ENCODE assay signal across 1 cellular context in the genomic region with DNA sequence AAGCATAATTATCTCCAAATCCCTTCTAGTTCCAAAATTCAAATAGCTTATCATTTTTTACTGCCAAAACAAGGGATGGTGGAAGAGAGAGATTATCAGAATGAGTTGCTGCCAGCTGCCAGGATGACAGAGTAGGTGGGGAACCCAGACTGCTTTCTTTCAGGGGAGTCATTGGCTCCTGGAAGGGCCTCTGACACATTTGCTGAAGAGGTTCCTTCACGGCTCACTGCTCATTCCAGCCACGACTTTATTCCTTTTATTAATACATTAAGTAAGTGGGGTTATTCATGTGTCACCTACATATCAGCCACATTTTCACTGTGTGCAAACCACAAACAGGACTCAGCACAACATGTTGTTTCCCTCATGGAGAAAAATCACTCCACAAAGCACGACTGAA.
A peak's percentile ranks its signal among the peaks of the same experiment; 100 is the strongest.
TF ChIP-seq lines count a peak whose summit lies in the region.

No MANE protein-coding gene starts in this region.

TF ChIP-seq in GM12878, 131 proteins besides CTCF, POLR2A, EP300 and RAD21 (continues in another document):
- TF ChIP-seq, protein P1, sequence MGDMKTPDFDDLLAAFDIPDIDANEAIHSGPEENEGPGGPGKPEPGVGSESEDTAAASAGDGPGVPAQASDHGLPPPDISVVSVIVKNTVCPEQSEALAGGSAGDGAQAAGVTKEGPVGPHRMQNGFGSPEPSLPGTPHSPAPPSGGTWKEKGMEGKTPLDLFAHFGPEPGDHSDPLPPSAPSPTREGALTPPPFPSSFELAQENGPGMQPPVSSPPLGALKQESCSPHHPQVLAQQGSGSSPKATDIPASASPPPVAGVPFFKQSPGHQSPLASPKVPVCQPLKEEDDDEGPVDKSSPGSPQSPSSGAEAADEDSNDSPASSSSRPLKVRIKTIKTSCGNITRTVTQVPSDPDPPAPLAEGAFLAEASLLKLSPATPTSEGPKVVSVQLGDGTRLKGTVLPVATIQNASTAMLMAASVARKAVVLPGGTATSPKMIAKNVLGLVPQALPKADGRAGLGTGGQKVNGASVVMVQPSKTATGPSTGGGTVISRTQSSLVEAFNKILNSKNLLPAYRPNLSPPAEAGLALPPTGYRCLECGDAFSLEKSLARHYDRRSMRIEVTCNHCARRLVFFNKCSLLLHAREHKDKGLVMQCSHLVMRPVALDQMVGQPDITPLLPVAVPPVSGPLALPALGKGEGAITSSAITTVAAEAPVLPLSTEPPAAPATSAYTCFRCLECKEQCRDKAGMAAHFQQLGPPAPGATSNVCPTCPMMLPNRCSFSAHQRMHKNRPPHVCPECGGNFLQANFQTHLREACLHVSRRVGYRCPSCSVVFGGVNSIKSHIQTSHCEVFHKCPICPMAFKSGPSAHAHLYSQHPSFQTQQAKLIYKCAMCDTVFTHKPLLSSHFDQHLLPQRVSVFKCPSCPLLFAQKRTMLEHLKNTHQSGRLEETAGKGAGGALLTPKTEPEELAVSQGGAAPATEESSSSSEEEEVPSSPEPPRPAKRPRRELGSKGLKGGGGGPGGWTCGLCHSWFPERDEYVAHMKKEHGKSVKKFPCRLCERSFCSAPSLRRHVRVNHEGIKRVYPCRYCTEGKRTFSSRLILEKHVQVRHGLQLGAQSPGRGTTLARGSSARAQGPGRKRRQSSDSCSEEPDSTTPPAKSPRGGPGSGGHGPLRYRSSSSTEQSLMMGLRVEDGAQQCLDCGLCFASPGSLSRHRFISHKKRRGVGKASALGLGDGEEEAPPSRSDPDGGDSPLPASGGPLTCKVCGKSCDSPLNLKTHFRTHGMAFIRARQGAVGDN (IDR thresholded peaks at IDR 0.05), result no peak
- TF ChIP-seq LARP7 (IDR thresholded peaks at IDR 0.05) (no peak), GABPA (IDR thresholded peaks at IDR 0.05; ENCODE audit: low read depth) (no peak), RAD51 (IDR thresholded peaks at IDR 0.05) (no peak), ATF7 (IDR thresholded peaks at IDR 0.05; ENCODE audit: low read depth) (no peak), HCFC1 (IDR thresholded peaks at IDR 0.05; ENCODE audit: low read length) (no peak), ZNF24 (IDR thresholded peaks at IDR 0.05) (no peak), ZNF274 (IDR thresholded peaks at IDR 0.05; ENCODE audit: insufficient read depth, insufficient read length) (no peak), TCF3 (IDR thresholded peaks at IDR 0.05; ENCODE audit: borderline replicate concordance, insufficient read depth, low read depth, low read length) (0 out of 2 replicates have a peak, but pooled peaks have one; percentile 21), SUZ12 (IDR thresholded peaks at IDR 0.05; ENCODE audit: unreplicated experiment) (no peak), BHLHE40 (IDR thresholded peaks at IDR 0.05; ENCODE audit: borderline replicate concordance in 1 of 2, low read depth in 2 of 2, low read length in 1 of 2) (peak in 1 of 2 experiments; percentile 34; a peak in 1 of 4 replicates), IKZF2 (IDR thresholded peaks at IDR 0.05) (peak; percentile 58 to 76; a peak in 2 of 4 replicates), CEBPB (IDR thresholded peaks at IDR 0.05; ENCODE audit: borderline replicate concordance in 1 of 2, low read depth in 2 of 2, low read length in 2 of 2) (no peak), CHD2 (IDR thresholded peaks at IDR 0.05; ENCODE audit: borderline replicate concordance, low read depth, low read length) (no peak), SP1 (IDR thresholded peaks at IDR 0.05; ENCODE audit: low read depth, low read length) (no peak), IKZF1 (conservative IDR thresholded peaks at IDR 0.05) (peak; percentile 76), EED (IDR thresholded peaks at IDR 0.05; ENCODE audit: low read depth) (peak; percentile 35; the same call in 1 of the 2 replicates), GATAD2B (conservative IDR thresholded peaks at IDR 0.05; ENCODE audit: low read depth) (peak; percentile 45; the same call in 1 of the 2 replicates), JUND (IDR thresholded peaks at IDR 0.05; ENCODE audit: low read depth, low read length) (no peak), ASH2L (IDR thresholded peaks at IDR 0.05; ENCODE audit: borderline replicate concordance, low read depth) (no peak), MYC (IDR thresholded peaks at IDR 0.05; ENCODE audit: insufficient read depth, insufficient read length, insufficient replicate concordance, low read length, severe bottlenecking) (no peak), NRF1 (conservative IDR thresholded peaks at IDR 0.05; ENCODE audit: low read depth, low read length) (no peak), RCOR1 (conservative IDR thresholded peaks at IDR 0.05; ENCODE audit: low read depth, low read length) (no peak), BMI1 (IDR thresholded peaks at IDR 0.05; ENCODE audit: borderline replicate concordance) (peak; percentile 38; the same call in 1 of the 2 replicates)
- TF ChIP-seq, protein P2, sequence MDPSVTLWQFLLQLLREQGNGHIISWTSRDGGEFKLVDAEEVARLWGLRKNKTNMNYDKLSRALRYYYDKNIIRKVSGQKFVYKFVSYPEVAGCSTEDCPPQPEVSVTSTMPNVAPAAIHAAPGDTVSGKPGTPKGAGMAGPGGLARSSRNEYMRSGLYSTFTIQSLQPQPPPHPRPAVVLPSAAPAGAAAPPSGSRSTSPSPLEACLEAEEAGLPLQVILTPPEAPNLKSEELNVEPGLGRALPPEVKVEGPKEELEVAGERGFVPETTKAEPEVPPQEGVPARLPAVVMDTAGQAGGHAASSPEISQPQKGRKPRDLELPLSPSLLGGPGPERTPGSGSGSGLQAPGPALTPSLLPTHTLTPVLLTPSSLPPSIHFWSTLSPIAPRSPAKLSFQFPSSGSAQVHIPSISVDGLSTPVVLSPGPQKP (IDR thresholded peaks at IDR 0.05; ENCODE audit: low read depth, low read length), result no peak
- TF ChIP-seq, protein P3, sequence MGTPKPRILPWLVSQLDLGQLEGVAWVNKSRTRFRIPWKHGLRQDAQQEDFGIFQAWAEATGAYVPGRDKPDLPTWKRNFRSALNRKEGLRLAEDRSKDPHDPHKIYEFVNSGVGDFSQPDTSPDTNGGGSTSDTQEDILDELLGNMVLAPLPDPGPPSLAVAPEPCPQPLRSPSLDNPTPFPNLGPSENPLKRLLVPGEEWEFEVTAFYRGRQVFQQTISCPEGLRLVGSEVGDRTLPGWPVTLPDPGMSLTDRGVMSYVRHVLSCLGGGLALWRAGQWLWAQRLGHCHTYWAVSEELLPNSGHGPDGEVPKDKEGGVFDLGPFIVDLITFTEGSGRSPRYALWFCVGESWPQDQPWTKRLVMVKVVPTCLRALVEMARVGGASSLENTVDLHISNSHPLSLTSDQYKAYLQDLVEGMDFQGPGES (IDR thresholded peaks at IDR 0.05), result no peak
- TF ChIP-seq, protein P4, sequence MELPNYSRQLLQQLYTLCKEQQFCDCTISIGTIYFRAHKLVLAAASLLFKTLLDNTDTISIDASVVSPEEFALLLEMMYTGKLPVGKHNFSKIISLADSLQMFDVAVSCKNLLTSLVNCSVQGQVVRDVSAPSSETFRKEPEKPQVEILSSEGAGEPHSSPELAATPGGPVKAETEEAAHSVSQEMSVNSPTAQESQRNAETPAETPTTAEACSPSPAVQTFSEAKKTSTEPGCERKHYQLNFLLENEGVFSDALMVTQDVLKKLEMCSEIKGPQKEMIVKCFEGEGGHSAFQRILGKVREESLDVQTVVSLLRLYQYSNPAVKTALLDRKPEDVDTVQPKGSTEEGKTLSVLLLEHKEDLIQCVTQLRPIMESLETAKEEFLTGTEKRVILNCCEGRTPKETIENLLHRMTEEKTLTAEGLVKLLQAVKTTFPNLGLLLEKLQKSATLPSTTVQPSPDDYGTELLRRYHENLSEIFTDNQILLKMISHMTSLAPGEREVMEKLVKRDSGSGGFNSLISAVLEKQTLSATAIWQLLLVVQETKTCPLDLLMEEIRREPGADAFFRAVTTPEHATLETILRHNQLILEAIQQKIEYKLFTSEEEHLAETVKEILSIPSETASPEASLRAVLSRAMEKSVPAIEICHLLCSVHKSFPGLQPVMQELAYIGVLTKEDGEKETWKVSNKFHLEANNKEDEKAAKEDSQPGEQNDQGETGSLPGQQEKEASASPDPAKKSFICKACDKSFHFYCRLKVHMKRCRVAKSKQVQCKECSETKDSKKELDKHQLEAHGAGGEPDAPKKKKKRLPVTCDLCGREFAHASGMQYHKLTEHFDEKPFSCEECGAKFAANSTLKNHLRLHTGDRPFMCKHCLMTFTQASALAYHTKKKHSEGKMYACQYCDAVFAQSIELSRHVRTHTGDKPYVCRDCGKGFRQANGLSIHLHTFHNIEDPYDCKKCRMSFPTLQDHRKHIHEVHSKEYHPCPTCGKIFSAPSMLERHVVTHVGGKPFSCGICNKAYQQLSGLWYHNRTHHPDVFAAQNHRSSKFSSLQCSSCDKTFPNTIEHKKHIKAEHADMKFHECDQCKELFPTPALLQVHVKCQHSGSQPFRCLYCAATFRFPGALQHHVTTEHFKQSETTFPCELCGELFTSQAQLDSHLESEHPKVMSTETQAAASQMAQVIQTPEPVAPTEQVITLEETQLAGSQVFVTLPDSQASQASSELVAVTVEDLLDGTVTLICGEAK (IDR thresholded peaks at IDR 0.05; ENCODE audit: borderline replicate concordance), result no peak
- TF ChIP-seq, protein P5, sequence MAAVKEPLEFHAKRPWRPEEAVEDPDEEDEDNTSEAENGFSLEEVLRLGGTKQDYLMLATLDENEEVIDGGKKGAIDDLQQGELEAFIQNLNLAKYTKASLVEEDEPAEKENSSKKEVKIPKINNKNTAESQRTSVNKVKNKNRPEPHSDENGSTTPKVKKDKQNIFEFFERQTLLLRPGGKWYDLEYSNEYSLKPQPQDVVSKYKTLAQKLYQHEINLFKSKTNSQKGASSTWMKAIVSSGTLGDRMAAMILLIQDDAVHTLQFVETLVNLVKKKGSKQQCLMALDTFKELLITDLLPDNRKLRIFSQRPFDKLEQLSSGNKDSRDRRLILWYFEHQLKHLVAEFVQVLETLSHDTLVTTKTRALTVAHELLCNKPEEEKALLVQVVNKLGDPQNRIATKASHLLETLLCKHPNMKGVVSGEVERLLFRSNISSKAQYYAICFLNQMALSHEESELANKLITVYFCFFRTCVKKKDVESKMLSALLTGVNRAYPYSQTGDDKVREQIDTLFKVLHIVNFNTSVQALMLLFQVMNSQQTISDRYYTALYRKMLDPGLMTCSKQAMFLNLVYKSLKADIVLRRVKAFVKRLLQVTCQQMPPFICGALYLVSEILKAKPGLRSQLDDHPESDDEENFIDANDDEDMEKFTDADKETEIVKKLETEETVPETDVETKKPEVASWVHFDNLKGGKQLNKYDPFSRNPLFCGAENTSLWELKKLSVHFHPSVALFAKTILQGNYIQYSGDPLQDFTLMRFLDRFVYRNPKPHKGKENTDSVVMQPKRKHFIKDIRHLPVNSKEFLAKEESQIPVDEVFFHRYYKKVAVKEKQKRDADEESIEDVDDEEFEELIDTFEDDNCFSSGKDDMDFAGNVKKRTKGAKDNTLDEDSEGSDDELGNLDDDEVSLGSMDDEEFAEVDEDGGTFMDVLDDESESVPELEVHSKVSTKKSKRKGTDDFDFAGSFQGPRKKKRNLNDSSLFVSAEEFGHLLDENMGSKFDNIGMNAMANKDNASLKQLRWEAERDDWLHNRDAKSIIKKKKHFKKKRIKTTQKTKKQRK (IDR thresholded peaks at IDR 0.05; ENCODE audit: low read depth, low read length), result no peak
- TF ChIP-seq, protein P6, sequence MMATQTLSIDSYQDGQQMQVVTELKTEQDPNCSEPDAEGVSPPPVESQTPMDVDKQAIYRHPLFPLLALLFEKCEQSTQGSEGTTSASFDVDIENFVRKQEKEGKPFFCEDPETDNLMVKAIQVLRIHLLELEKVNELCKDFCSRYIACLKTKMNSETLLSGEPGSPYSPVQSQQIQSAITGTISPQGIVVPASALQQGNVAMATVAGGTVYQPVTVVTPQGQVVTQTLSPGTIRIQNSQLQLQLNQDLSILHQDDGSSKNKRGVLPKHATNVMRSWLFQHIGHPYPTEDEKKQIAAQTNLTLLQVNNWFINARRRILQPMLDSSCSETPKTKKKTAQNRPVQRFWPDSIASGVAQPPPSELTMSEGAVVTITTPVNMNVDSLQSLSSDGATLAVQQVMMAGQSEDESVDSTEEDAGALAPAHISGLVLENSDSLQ (IDR thresholded peaks at IDR 0.05), result no peak
- TF ChIP-seq, protein P7, sequence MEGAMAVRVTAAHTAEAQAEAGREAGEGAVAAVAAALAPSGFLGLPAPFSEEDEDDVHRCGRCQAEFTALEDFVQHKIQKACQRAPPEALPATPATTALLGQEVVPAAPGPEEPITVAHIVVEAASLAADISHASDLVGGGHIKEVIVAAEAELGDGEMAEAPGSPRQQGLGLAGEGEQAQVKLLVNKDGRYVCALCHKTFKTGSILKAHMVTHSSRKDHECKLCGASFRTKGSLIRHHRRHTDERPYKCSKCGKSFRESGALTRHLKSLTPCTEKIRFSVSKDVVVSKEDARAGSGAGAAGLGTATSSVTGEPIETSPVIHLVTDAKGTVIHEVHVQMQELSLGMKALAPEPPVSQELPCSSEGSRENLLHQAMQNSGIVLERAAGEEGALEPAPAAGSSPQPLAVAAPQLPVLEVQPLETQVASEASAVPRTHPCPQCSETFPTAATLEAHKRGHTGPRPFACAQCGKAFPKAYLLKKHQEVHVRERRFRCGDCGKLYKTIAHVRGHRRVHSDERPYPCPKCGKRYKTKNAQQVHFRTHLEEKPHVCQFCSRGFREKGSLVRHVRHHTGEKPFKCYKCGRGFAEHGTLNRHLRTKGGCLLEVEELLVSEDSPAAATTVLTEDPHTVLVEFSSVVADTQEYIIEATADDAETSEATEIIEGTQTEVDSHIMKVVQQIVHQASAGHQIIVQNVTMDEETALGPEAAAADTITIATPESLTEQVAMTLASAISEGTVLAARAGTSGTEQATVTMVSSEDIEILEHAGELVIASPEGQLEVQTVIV (IDR thresholded peaks at IDR 0.05; ENCODE audit: borderline replicate concordance, partially characterized antibody), result no peak
- TF ChIP-seq, protein P8, sequence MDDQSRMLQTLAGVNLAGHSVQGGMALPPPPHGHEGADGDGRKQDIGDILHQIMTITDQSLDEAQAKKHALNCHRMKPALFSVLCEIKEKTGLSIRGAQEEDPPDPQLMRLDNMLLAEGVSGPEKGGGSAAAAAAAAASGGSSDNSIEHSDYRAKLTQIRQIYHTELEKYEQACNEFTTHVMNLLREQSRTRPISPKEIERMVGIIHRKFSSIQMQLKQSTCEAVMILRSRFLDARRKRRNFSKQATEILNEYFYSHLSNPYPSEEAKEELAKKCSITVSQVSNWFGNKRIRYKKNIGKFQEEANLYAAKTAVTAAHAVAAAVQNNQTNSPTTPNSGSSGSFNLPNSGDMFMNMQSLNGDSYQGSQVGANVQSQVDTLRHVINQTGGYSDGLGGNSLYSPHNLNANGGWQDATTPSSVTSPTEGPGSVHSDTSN (IDR thresholded peaks at IDR 0.05; ENCODE audit: insufficient replicate concordance, low read depth, low read length), result no peak
- TF ChIP-seq, protein P9, sequence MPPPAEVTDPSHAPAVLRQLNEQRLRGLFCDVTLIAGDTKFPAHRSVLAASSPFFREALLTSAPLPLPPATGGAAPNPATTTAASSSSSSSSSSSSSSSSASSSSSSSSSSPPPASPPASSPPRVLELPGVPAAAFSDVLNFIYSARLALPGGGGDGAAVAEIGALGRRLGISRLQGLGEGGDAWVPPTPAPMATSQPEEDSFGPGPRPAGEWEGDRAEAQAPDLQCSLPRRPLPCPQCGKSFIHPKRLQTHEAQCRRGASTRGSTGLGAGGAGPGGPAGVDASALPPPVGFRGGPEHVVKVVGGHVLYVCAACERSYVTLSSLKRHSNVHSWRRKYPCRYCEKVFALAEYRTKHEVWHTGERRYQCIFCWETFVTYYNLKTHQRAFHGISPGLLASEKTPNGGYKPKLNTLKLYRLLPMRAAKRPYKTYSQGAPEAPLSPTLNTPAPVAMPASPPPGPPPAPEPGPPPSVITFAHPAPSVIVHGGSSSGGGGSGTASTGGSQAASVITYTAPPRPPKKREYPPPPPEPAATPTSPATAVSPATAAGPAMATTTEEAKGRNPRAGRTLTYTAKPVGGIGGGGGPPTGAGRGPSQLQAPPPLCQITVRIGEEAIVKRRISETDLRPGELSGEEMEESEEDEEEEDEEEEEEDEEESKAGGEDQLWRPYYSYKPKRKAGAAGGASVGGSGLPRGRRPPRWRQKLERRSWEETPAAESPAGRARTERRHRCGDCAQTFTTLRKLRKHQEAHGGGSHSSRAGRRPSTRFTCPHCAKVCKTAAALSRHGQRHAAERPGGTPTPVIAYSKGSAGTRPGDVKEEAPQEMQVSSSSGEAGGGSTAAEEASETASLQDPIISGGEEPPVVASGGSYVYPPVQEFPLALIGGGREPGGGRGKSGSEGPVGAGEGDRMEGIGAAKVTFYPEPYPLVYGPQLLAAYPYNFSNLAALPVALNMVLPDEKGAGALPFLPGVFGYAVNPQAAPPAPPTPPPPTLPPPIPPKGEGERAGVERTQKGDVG (CRISPR knock-in tag; IDR thresholded peaks at IDR 0.05), result no peak
